8 cellular contexts compared by ENCODE assay signal in the genomic region with DNA sequence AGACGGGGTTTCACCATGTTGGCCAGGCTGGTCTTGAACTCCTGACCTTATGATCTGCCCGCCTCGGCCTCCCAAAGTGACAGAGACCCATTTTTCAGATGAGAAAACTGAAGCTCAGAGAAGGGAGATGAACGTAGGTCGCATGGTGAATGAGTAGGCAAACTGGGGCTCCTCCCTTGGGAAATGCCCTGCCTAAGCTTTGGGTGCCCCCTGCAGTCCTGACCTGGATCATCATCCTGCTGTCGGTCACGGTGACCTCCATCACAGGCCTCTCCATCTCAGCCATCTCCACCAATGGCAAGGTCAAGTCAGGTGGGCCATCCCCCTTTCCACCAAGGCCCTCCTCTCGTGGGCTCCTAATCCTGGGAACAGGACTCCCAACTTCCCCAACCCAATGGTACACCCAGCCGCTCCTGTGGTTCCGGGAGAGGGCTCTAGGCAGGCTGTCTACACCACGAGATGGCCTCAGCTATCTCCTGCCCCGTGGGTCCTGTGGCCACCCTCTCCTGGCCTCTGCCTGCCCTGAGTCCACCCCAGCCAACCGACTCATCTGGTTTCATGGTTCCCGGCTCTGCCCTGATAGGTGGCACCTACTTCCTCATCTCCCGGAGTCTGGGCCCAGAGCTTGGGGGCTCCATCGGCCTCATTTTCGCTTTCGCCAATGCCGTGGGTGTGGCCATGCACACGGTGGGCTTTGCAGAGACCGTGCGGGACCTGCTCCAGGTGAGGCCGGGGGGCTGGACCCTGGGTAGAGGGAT. TPM values are rescaled to one million over a fixed set of nuclear protein-coding genes. Genes with fewer than 3 reads are reported as not detected.
DNase-seq lines count a peak whose midpoint lies in the region; ATAC-seq, FAIRE-seq and TF ChIP-seq lines count a peak whose summit lies in the region.

No MANE protein-coding gene starts in this region.

- no peaks in the 10 kb centered on the region for H3K27me3 Mint-ChIP-seq in mesothelial cell of epicardium (ENCODE audit: low read depth)

- ATAC-seq in foreskin keratinocyte = peak; percentile 39
- ATAC-seq in GM19395 (IDR thresholded peaks at IDR 0.05; ENCODE audit: unreplicated experiment) = no peak
- ATAC-seq in GM18873 (IDR thresholded peaks at IDR 0.05; ENCODE audit: low FRiP score, unreplicated experiment) = no peak

- H3K27ac Mint-ChIP-seq in mesothelial cell of epicardium = no peak overlapping the region

- no peaks in the 10 kb centered on the region for H3K27me3 ChIP-seq in foreskin keratinocyte

- H3K4me1 ChIP-seq in foreskin keratinocyte = no peaks in the 10 kb centered on the region

- H3K36me3 Mint-ChIP-seq in mesothelial cell of epicardium = no peaks in the 10 kb centered on the region

- no peak overlapping the region for H3K4me3 Mint-ChIP-seq in mesothelial cell of epicardium

- no peak overlapping the region for H3K27ac ChIP-seq in foreskin keratinocyte

- TF ChIP-seq CTCF in foreskin keratinocyte (conservative IDR thresholded peaks at IDR 0.05) (peak; percentile 57), mesothelial cell of epicardium (IDR thresholded peaks at IDR 0.05; ENCODE audit: unreplicated experiment) (no peak)

- H3K4me1 Mint-ChIP-seq in mesothelial cell of epicardium = peaks cover 12% of the 10 kb centered on the region

- in situ Hi-C loops in ACHN (cut with HindIII; ENCODE audit: low pct_ligation_motif_present, low pct_unique_long_range_greater_than_20kb, low sequenced_read_pairs) = no loop called here

- peak; percentile 60 for FAIRE-seq in GM18507 (lab: Jason Lieb, UNC)

- DNase-seq in ACHN = peak; percentile 71
- DNase-seq in GM18507 (ENCODE audit: extremely low spot score, insufficient read length, low read depth) = no peak
- DNase-seq in RKO (ENCODE audit: low spot score) = peak; percentile 38
- DNase-seq in foreskin keratinocyte = no peak
- DNase-seq in NCI-H345 (lab: John Stamatoyannopoulos, UW) = no peak
- no peak for DNase-seq in mesothelial cell of epicardium (ENCODE audit: low spot score in 2 of 2, unreplicated experiment in 2 of 2)

- no peaks in the 10 kb centered on the region for H3K9me3 Mint-ChIP-seq in mesothelial cell of epicardium

RNA-seq across cellular contexts. Expression of gene SLC12A3, which starts 4.7 kb away (rescaled TPM):
- not detected in 2 replicates for total RNA-seq in foreskin keratinocyte
- 0.03 TPM in 1 of 2 replicates, not detected in the other for polyA plus RNA-seq in foreskin keratinocyte
- total RNA-seq in mesothelial cell of epicardium = not detected in 3 replicates

Comparison
In these comparisons a context has a peak if more than half of its experiments do, and no peak if none do; other contexts are left out.
1. DNase-seq: peak in ACHN (single experiment) and RKO (single experiment); none in GM18507 (single experiment), foreskin keratinocyte (0 of 2), NCI-H345 (single experiment) and mesothelial cell of epicardium (0 of 2).